13 cellular contexts compared by ENCODE assay signal in genomic region chr11:64406221-64406946, GRCh38. TPM values are rescaled to one million over a fixed set of nuclear protein-coding genes. Genes with fewer than 3 reads are reported as not detected.
DNase-seq lines count a peak whose midpoint lies in the region; ATAC-seq and TF ChIP-seq lines count a peak whose summit lies in the region.
"Had no signal": no experiment of that assay in that cellular context is flagged by ENCODE, and none has a peak within 500 bp of the region (broad histone marks: within the 10 kb centered on the region; RNA-seq: fewer than 3 reads in every experiment).

No MANE protein-coding gene starts in this region.

- H4K91ac ChIP-seq in IMR-90 (ENCODE audit: insufficient read depth, low read depth, low read length) = no peak overlapping the region

- peaks cover 9% of the 10 kb centered on the region for H3K9me3 Mint-ChIP-seq in endodermal cell
- H3K9me3 Mint-ChIP-seq: activated naive CD4-positive, alpha-beta T cell treated with anti-CD3 and anti-CD28 coated beads, Interleukin-2, amount 50 U/mL, for 24 hours had no signal

- in situ Hi-C loops in IMR-90 (cut with MboI; ENCODE audit: low sequenced_read_pairs) = no loop called here

- H2AFZ ChIP-seq in IMR-90 (replicated peaks; ENCODE audit: low read length, poor library complexity) = no peak overlapping the region

- WGBS in IMR-90 (ENCODE audit: extremely low coverage in 2 of 2, insufficient read length in 1 of 2), 2 experiments = 33% methylated on average over 2 of the region's 10 CpGs; no CpG with 5 or more reads in 1 of the 2 experiments
- WGBS in endodermal cell (ENCODE audit: insufficient coverage in 1 of 2, insufficient read length in 1 of 2), 2 experiments = 71 to 80% methylated on average over 7 to 10 of the region's 10 CpGs

- no peak overlapping the region for H3K4ac ChIP-seq in IMR-90 (ENCODE audit: low read depth, low read length)

- H3K27ac Mint-ChIP-seq in endodermal cell = no peak overlapping the region
- H3K27ac Mint-ChIP-seq: activated naive CD4-positive, alpha-beta T cell treated with anti-CD3 and anti-CD28 coated beads, Interleukin-2, amount 50 U/mL, for 24 hours had no signal

- no peak overlapping the region for H3K56ac ChIP-seq in IMR-90 (ENCODE audit: extremely low read depth, insufficient read depth, low read length)

- H2AK9ac ChIP-seq in IMR-90 (replicated peaks; ENCODE audit: low read depth, low read length, poor library complexity) = no peak overlapping the region

- H3K27me3 ChIP-seq in IMR-90 (ENCODE audit: control insufficient read depth, insufficient read depth, low read length) (peaks cover 39% of the 10 kb centered on the region), endodermal cell (ENCODE audit: control insufficient read depth, insufficient read depth, low read length, poor library complexity, severe bottlenecking) (no peaks in the 10 kb centered on the region)
- H3K27me3 ChIP-seq: spleen had no signal

- H3K4me3 Mint-ChIP-seq in endodermal cell = no peak overlapping the region
- H3K4me3 Mint-ChIP-seq: activated naive CD4-positive, alpha-beta T cell treated with anti-CD3 and anti-CD28 coated beads, Interleukin-2, amount 50 U/mL, for 24 hours had no signal

- peak; percentile 6 for DNase-seq in IMR-90
- DNase-seq in endodermal cell = no peak
- DNase-seq in left lobe of liver (ENCODE audit: low spot score) = no peak
- no peak for DNase-seq in sciatic nerve (ENCODE audit: low spot score)
- no peak for DNase-seq in DMS114 treated with DMSO at 0.1 percent for 48 hours (lab: John Stamatoyannopoulos, UW; ENCODE audit: unreplicated experiment)
- DNase-seq in NCI-H2029 (lab: John Stamatoyannopoulos, UW) = no peak
- no peak for DNase-seq in NCI-H1105 (lab: John Stamatoyannopoulos, UW)
- DNase-seq: activated CD8-positive, alpha-beta memory T cell treated with anti-CD3 and anti-CD28 coated beads, Interleukin-2, amount 50 U/mL, for 4 hours; DMS 273 treated with DMSO at 0.1 percent for 48 hours; NCI-H2171; spleen had no signal

- H3K18ac ChIP-seq in IMR-90 (ENCODE audit: low read depth, low read length) = no peak overlapping the region

- H3K36me3 ChIP-seq in IMR-90 (ENCODE audit: control insufficient read depth, insufficient read depth, low read length) (no peaks in the 10 kb centered on the region), endodermal cell (ENCODE audit: control insufficient read depth, insufficient read depth, low read length) (no peaks in the 10 kb centered on the region)
- H3K36me3 ChIP-seq: spleen had no signal

- no peak overlapping the region for H2BK120ac ChIP-seq in IMR-90 (ENCODE audit: low read depth, low read length)

- peaks cover 8% of the 10 kb centered on the region for H3K4me1 Mint-ChIP-seq in endodermal cell
- H3K4me1 Mint-ChIP-seq: activated naive CD4-positive, alpha-beta T cell treated with anti-CD3 and anti-CD28 coated beads, Interleukin-2, amount 50 U/mL, for 24 hours had no signal

- H3K27me3 Mint-ChIP-seq in endodermal cell (ENCODE audit: insufficient read depth) = peaks cover 3% of the 10 kb centered on the region

- peaks cover 5% of the 10 kb centered on the region for H3K9me3 ChIP-seq in IMR-90 (ENCODE audit: control insufficient read depth, insufficient read depth, low read length)
- H3K9me3 ChIP-seq in endodermal cell (ENCODE audit: control insufficient read depth, low read length) = no peaks in the 10 kb centered on the region
- H3K9me3 ChIP-seq: spleen had no signal

- no peaks in the 10 kb centered on the region for H3K9me1 ChIP-seq in IMR-90 (ENCODE audit: insufficient read depth, low read length)

- intact Hi-C loops in IMR-90 (cut with micrococcal nuclease) (no loop called here), sciatic nerve (cut with DNase I) (no loop called here)

- CTCF ChIA-PET in IMR-90 (lab: Yijun Ruan, JAX) = no interaction called here

- POLR2A ChIA-PET in IMR-90 (lab: Charles Lee; ENCODE audit: unreplicated experiment) = no interaction called here

- no TSS peak for BruUV-seq in IMR-90 (replicated peaks; lab: Mats Ljungman, UMichigan)

- no peaks in the 10 kb centered on the region for H3K79me1 ChIP-seq in IMR-90 (ENCODE audit: low read depth in 1 of 2, low read length in 2 of 2)

- TF ChIP-seq POLR2A in IMR-90 (IDR thresholded peaks at IDR 0.05; ENCODE audit: low read depth, low read length) = no peak

- H3K27ac ChIP-seq in IMR-90 (ENCODE audit: insufficient read depth, low read length) (no peak overlapping the region), endodermal cell (ENCODE audit: low read depth, low read length) (peak overlapping the region; percentile 32)

- no peak overlapping the region for H3K4me2 ChIP-seq in IMR-90 (ENCODE audit: low read depth, low read length)

- H3K4me3 ChIP-seq in IMR-90 (ENCODE audit: insufficient read depth, low read depth, low read length) = no peak overlapping the region
- H3K4me3 ChIP-seq in endodermal cell (ENCODE audit: low read length) = no peak overlapping the region
- H3K4me3 ChIP-seq: spleen had no signal

- H3K23ac ChIP-seq in IMR-90 (ENCODE audit: low read depth, low read length) = no peak overlapping the region

- no peak for TF ChIP-seq RAD21 in IMR-90 (IDR thresholded peaks at IDR 0.05; ENCODE audit: low read length)

- H4K8ac ChIP-seq in IMR-90 (ENCODE audit: low read depth in 2 of 2, low read length in 2 of 2) = no peak overlapping the region

- ATAC-seq in IMR-90 (ENCODE audit: low read depth) (peak; percentile 42), left lobe of liver (peak; percentile 39), sciatic nerve (peak; percentile 86), GM21367 (IDR thresholded peaks at IDR 0.05; ENCODE audit: unreplicated experiment) (no peak)

- dilution Hi-C loops in IMR-90 (cut with HindIII; ENCODE audit: low sequenced_read_pairs, unreplicated experiment) = no loop called here

- no peak overlapping the region for H4K5ac ChIP-seq in IMR-90 (ENCODE audit: low read depth, low read length)

- H2AK5ac ChIP-seq in IMR-90 (ENCODE audit: low read depth, low read length) = no peak overlapping the region

- H3K36me3 Mint-ChIP-seq in endodermal cell (ENCODE audit: low read depth) = no peaks in the 10 kb centered on the region

- no peak overlapping the region for H3K14ac ChIP-seq in IMR-90 (replicated peaks; ENCODE audit: low read depth, low read length)

- no peaks in the 10 kb centered on the region for H4K20me1 ChIP-seq in IMR-90 (ENCODE audit: insufficient read depth, low read length)

- no peak overlapping the region for H2BK20ac ChIP-seq in IMR-90 (ENCODE audit: low read depth, low read length)

- H2BK5ac ChIP-seq in IMR-90 (ENCODE audit: low read depth, low read length, poor library complexity, severe bottlenecking) = no peak overlapping the region

- H3K4me1 ChIP-seq in IMR-90 (ENCODE audit: control insufficient read depth, insufficient read depth, low read length) = no peaks in the 10 kb centered on the region
- H3K4me1 ChIP-seq in endodermal cell (ENCODE audit: control insufficient read depth, insufficient read depth, low read length) = no peaks in the 10 kb centered on the region

- H3K9ac ChIP-seq in IMR-90 (ENCODE audit: low read depth, low read length) = no peak overlapping the region
- H3K9ac ChIP-seq in endodermal cell (ENCODE audit: extremely low read depth, low read length, poor library complexity, severe bottlenecking) = no peak overlapping the region

- TF ChIP-seq CTCF in IMR-90 (conservative IDR thresholded peaks at IDR 0.05; ENCODE audit: low read depth, low read length) = no peak
- no peak for TF ChIP-seq CTCF in endodermal cell (conservative IDR thresholded peaks at IDR 0.05)

- H2BK15ac ChIP-seq in IMR-90 (ENCODE audit: low read depth, low read length) = no peak overlapping the region

TF ChIP-seq in IMR-90, 13 proteins besides CTCF, POLR2A, EP300 and RAD21:
- TF ChIP-seq CEBPB (IDR thresholded peaks at IDR 0.05; ENCODE audit: low read depth, low read length) = no peak
- no peak for TF ChIP-seq MAFK (IDR thresholded peaks at IDR 0.05; ENCODE audit: low read depth, low read length)
- no peak for TF ChIP-seq BHLHE40 (IDR thresholded peaks at IDR 0.05; ENCODE audit: low read depth, low read length)
- no peak for TF ChIP-seq FOS (IDR thresholded peaks at IDR 0.05; ENCODE audit: low read depth, low read length)
- TF ChIP-seq ELK1 (IDR thresholded peaks at IDR 0.05; ENCODE audit: borderline replicate concordance, low read depth, low read length) = no peak
- no peak for TF ChIP-seq USF2 (IDR thresholded peaks at IDR 0.05; ENCODE audit: low read depth, low read length)
- TF ChIP-seq CHD1 (IDR thresholded peaks at IDR 0.05; ENCODE audit: low read depth, low read length) = no peak
- no peak for TF ChIP-seq MAZ (IDR thresholded peaks at IDR 0.05; ENCODE audit: borderline replicate concordance, low read depth, low read length)
- TF ChIP-seq RFX5 (IDR thresholded peaks at IDR 0.05; ENCODE audit: low read depth, low read length) = no peak
- no peak for TF ChIP-seq RCOR1 (IDR thresholded peaks at IDR 0.05; ENCODE audit: insufficient replicate concordance, low read length)
- TF ChIP-seq MXI1 (IDR thresholded peaks at IDR 0.05; ENCODE audit: borderline replicate concordance, low read depth, low read length) = no peak
- no peak for TF ChIP-seq SMC3 (IDR thresholded peaks at IDR 0.05; ENCODE audit: low read depth, low read length)
- no peak for TF ChIP-seq NFE2L2 (IDR thresholded peaks at IDR 0.05; ENCODE audit: low read depth, low read length)

RNA-seq across cellular contexts. Expression of gene RPS6KA4, which starts 47.4 kb away (rescaled TPM):
- 43.3 and 52.9 TPM in 2 replicates for total RNA-seq in IMR-90 (2012; rRNA removed)
- 38.8 and 46.7 TPM in 2 replicates for polyA plus RNA-seq in IMR-90 (2012; rRNA removed)
- polyA plus RNA-seq in IMR-90 (2012; cell fraction: cytosol; rRNA removed) = 36.4 and 60.6 TPM in 2 replicates
- 52.0 and 125 TPM in 2 replicates for polyA plus RNA-seq in IMR-90 (2012; cell fraction: nucleus; rRNA removed; ENCODE audit: low replicate concordance)
- total RNA-seq in endodermal cell = 10 to 100 TPM; 13.5 to 14.5 TPM
- 10.2 TPM for polyA plus RNA-seq in endodermal cell (2013, experiment 1 of 2)
- polyA plus RNA-seq in endodermal cell (2013, experiment 2 of 2) = 9.9 TPM
- total RNA-seq in left lobe of liver = 9.8 TPM
- 23.8 TPM for total RNA-seq in sciatic nerve
